ENCODE assay signal across 11 cellular contexts in the genomic region with DNA sequence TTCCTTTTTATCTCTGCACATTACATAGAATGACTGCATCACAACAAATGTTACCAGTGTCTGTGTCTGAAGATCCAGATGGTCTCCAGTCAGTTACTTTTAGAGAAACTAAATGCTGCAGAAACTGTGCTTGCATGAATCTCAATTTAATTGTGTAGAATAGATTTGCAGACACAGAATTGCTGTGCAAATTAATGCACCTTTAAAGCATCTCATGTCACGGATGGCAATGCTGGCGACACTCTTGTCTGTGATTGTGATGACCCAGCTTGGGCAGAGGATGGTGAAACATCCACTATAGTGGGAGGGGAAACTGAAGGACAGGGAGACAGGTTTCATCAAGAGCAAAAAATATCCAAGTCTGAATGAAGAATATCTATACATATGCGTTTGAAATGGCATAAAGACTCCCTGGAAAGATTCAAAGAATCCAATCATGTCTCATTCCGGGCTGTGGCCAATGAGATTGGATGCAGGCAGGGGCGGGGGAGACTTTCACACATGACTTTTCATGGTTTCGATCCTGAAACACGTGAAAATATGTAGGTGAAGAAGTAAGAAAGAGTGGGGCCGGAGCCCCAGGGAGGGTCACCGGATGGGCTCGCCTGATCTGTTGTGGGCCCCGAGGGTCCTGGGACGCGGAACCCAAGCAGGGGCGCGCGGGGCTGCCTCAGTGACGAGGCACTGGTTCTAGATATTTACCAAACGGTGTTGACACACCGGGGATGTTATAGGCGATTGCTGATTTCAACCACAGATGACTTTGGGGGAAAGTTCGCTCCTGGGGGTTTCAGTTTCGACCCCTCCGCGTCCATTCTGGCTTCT. TPM values are rescaled to one million over a fixed set of nuclear protein-coding genes. Genes with fewer than 3 reads are reported as not detected.
DNase-seq lines count a peak whose midpoint lies in the region; ATAC-seq, FAIRE-seq and TF ChIP-seq lines count a peak whose summit lies in the region.
"Not testable (repeated sequence)": the region's sequence is repeated elsewhere in the genome, so short reads cannot be mapped to it uniquely, and the experiment has no call there.
"Had no signal": no experiment of that assay in that cellular context is flagged by ENCODE, and none has a peak within 500 bp of the region (broad histone marks: within the 10 kb centered on the region; RNA-seq: fewer than 3 reads in every experiment).

No MANE protein-coding gene starts in this region.

- H3K79me2 ChIP-seq in GM12878 (ENCODE audit: control insufficient read depth, insufficient read depth, low read length); hepatocyte; smooth muscle cell (ENCODE audit: low read depth): not testable (repeated sequence)

- TF ChIP-seq POLR2A in GM12878 (IDR thresholded peaks at IDR 0.05; ENCODE audit: low read depth, low read length) = not testable (repeated sequence)

- not testable (repeated sequence) for H2AFZ ChIP-seq in GM12878 (ENCODE audit: control insufficient read depth, low read depth, low read length); hepatocyte; smooth muscle cell (ENCODE audit: low read depth)

- H3K9me3 Mint-ChIP-seq in CD14-positive monocyte; HFFc6; activated CD4-positive, alpha-beta T cell treated with anti-CD3 and anti-CD28 coated beads for 36 hours (ENCODE audit: low read depth); activated T-cell treated with anti-CD3 and anti-CD28 coated beads, Interleukin-2, amount 50 U/mL, for 72 hours; naive thymus-derived CD4-positive, alpha-beta T cell: not testable (repeated sequence)

- H3K4me1 ChIP-seq in GM12878 (ENCODE audit: control insufficient read depth, insufficient read depth, low read length); hepatocyte (ENCODE audit: insufficient read depth); naive thymus-derived CD4-positive, alpha-beta T cell (ENCODE audit: control insufficient read depth in 2 of 2, insufficient read depth in 2 of 2, low read length in 2 of 2); smooth muscle cell (ENCODE audit: low read depth): not testable (repeated sequence)

- not testable (repeated sequence) for FAIRE-seq in GM12878 (lab: Jason Lieb, UNC)

- not testable (repeated sequence) for H3F3A ChIP-seq in smooth muscle cell (ENCODE audit: low read depth)

- H3K27me3 Mint-ChIP-seq in CD14-positive monocyte (ENCODE audit: low read depth in 3 of 3) = peaks cover 73 to 91% (median 84%) of the 10 kb centered on the region in 3 donors
- peaks cover 46% of the 10 kb centered on the region for H3K27me3 Mint-ChIP-seq in HFFc6 (ENCODE audit: insufficient read depth)
- peaks cover 78% of the 10 kb centered on the region for H3K27me3 Mint-ChIP-seq in activated CD4-positive, alpha-beta T cell treated with anti-CD3 and anti-CD28 coated beads for 36 hours
- peaks cover 88% of the 10 kb centered on the region for H3K27me3 Mint-ChIP-seq in activated T-cell treated with anti-CD3 and anti-CD28 coated beads, Interleukin-2, amount 50 U/mL, for 72 hours (ENCODE audit: low read depth)
- H3K27me3 Mint-ChIP-seq in naive thymus-derived CD4-positive, alpha-beta T cell = peaks cover 75 to 90% (median 77%) of the 10 kb centered on the region in 5 donors

- CTCF ChIA-PET in activated CD4-positive, alpha-beta T cell treated with anti-CD3 and anti-CD28 coated beads for 36 hours (lab: Charles Lee); naive thymus-derived CD4-positive, alpha-beta T cell (lab: Charles Lee): not testable (repeated sequence)
- CTCF ChIA-PET in GM12878 (lab: Yijun Ruan, JAX) = interaction anchor here (1.5 kb wide), 1 partner anchor 79 kb away, joined by 3 read pairs; no protein-coding TSS in a partner anchor

- WGBS in GM12878 (ENCODE audit: insufficient coverage, insufficient replicate concordance, low lambda C conversion rate, missing lambda C conversion rate) = 0% methylated on average over 7 of the region's 24 CpGs
- 22% methylated on average over 12 of the region's 24 CpGs for WGBS in hepatocyte (ENCODE audit: low lambda C conversion rate, missing lambda C conversion rate)
- 26% methylated on average over 11 of the region's 24 CpGs for WGBS in smooth muscle cell (ENCODE audit: low lambda C conversion rate)

- RAD21 ChIA-PET in GM12878 (lab: Charles Lee; ENCODE audit: unreplicated experiment) = not testable (repeated sequence)

- H3K4me2 ChIP-seq in GM12878 (ENCODE audit: control insufficient read depth, insufficient read depth) = not testable (repeated sequence)
- peak overlapping the region; percentile 64 for H3K4me2 ChIP-seq in hepatocyte
- peak overlapping the region; percentile 48 for H3K4me2 ChIP-seq in smooth muscle cell

- H3K27me3 ChIP-seq in GM12878 (replicated peaks in 1 of 2; ENCODE audit: control insufficient read depth in 2 of 2, insufficient read depth in 2 of 2, low read length in 1 of 2) = not testable (repeated sequence)
- H3K27me3 ChIP-seq in hepatocyte (peaks cover 89% of the 10 kb centered on the region), smooth muscle cell (ENCODE audit: low read depth) (peaks cover 98% of the 10 kb centered on the region)
- peaks cover 11 to 21% of the 10 kb centered on the region in 2 donors for H3K27me3 ChIP-seq in naive thymus-derived CD4-positive, alpha-beta T cell (ENCODE audit: control insufficient read depth in 2 of 2, insufficient read depth in 2 of 2, low read length in 2 of 2)

- POLR2A ChIA-PET in activated CD4-positive, alpha-beta T cell treated with anti-CD3 and anti-CD28 coated beads for 36 hours (lab: Charles Lee); GM12878 (lab: Charles Lee); naive thymus-derived CD4-positive, alpha-beta T cell (lab: Charles Lee): not testable (repeated sequence)

- intact Hi-C loops in CD14-positive monocyte (cut with micrococcal nuclease); activated CD4-positive, alpha-beta T cell treated with anti-CD3 and anti-CD28 coated beads for 36 hours (cut with DNase I, micrococcal nuclease); naive thymus-derived CD4-positive, alpha-beta T cell (cut with micrococcal nuclease): not testable (repeated sequence)
- intact Hi-C loops in GM12878 (cut with micrococcal nuclease; ENCODE audit: unreplicated experiment) = loop anchor here (10.0 kb wide), 1 partner anchor 289 kb away; no protein-coding TSS in a partner anchor

- not testable (repeated sequence) for TF ChIP-seq CTCF in CD14-positive monocyte (IDR thresholded peaks at IDR 0.05); HFFc6 (IDR thresholded peaks at IDR 0.05); GM12878 (IDR thresholded peaks at IDR 0.05 in 2 of 3, conservative IDR thresholded peaks at IDR 0.05 in 1 of 3; ENCODE audit: control insufficient read depth in 2 of 3, extremely low read depth in 1 of 3, insufficient read depth in 1 of 3, low read depth in 3 of 3, low read length in 3 of 3); hepatocyte (IDR thresholded peaks at IDR 0.05; ENCODE audit: poor library complexity); smooth muscle cell (IDR thresholded peaks at IDR 0.05; ENCODE audit: borderline replicate concordance, insufficient read depth, poor library complexity, severe bottlenecking)

- not testable (repeated sequence) for TF ChIP-seq RAD21 in GM12878 (IDR thresholded peaks at IDR 0.05; ENCODE audit: insufficient read depth, low read depth, low read length)

- in situ Hi-C loops in GM12878 (cut with MboI) = loop anchor here (10.0 kb wide), 1 partner anchor 169 kb away; no protein-coding TSS in a partner anchor

- TF ChIP-seq EP300 in GM12878 (IDR thresholded peaks at IDR 0.05; ENCODE audit: borderline replicate concordance in 1 of 2, control insufficient read depth in 1 of 2, low read depth in 2 of 2, low read length in 2 of 2) = not testable (repeated sequence)

- H3K4me3 Mint-ChIP-seq in CD14-positive monocyte (peak overlapping the region; percentile 39 to 86), HFFc6 (peak overlapping the region; percentile 80)
- peak overlapping the region; percentile 19 for H3K4me3 Mint-ChIP-seq in activated CD4-positive, alpha-beta T cell treated with anti-CD3 and anti-CD28 coated beads for 36 hours
- peak overlapping the region; percentile 72 to 73 for H3K4me3 Mint-ChIP-seq in activated T-cell treated with anti-CD3 and anti-CD28 coated beads, Interleukin-2, amount 50 U/mL, for 72 hours
- H3K4me3 Mint-ChIP-seq in naive thymus-derived CD4-positive, alpha-beta T cell = peak overlapping the region; percentile 25 to 73 (median 58)

- H3K36me3 ChIP-seq in GM12878 (ENCODE audit: control insufficient read depth in 2 of 2, insufficient read depth in 2 of 2, low read length in 1 of 2); hepatocyte (replicated peaks; ENCODE audit: insufficient read depth, low read depth); naive thymus-derived CD4-positive, alpha-beta T cell (ENCODE audit: control insufficient read depth in 2 of 3, insufficient read depth in 3 of 3, low read length in 3 of 3); smooth muscle cell (ENCODE audit: low read depth): not testable (repeated sequence)

- H3K9me2 ChIP-seq in hepatocyte (replicated peaks; ENCODE audit: insufficient read depth) = not testable (repeated sequence)

- SMC1A ChIA-PET in GM12878 (lab: Charles Lee; ENCODE audit: uncharacterized antibody, unreplicated experiment) = not testable (repeated sequence)

- not testable (repeated sequence) for DNase-seq in CD14-positive monocyte (ENCODE audit: low spot score); HFFc6; activated CD4-positive, alpha-beta T cell treated with anti-CD3 and anti-CD28 coated beads for 36 hours; activated T-cell treated with anti-CD3 and anti-CD28 coated beads, Interleukin-2, amount 50 U/mL, for 72 hours; GM12878 (ENCODE audit: low read depth, low spot score); hepatocyte (ENCODE audit: low spot score); naive thymus-derived CD4-positive, alpha-beta T cell; smooth muscle cell (lab: John Stamatoyannopoulos, UW; ENCODE audit: unreplicated experiment)

- H3K27ac ChIP-seq in GM12878 (ENCODE audit: control insufficient read depth, insufficient read depth); hepatocyte; naive thymus-derived CD4-positive, alpha-beta T cell (ENCODE audit: low read depth, low read length); smooth muscle cell (ENCODE audit: low read depth): not testable (repeated sequence)

- H3K4me3 ChIP-seq in GM12878; hepatocyte; naive thymus-derived CD4-positive, alpha-beta T cell (ENCODE audit: low read length); smooth muscle cell: not testable (repeated sequence)

- peaks cover 10% of the 10 kb centered on the region for H3K4me1 Mint-ChIP-seq in CD14-positive monocyte
- peaks cover 10% of the 10 kb centered on the region for H3K4me1 Mint-ChIP-seq in HFFc6 (ENCODE audit: low read depth)
- H3K4me1 Mint-ChIP-seq in activated CD4-positive, alpha-beta T cell treated with anti-CD3 and anti-CD28 coated beads for 36 hours = peaks cover 19% of the 10 kb centered on the region
- peaks cover 39% of the 10 kb centered on the region for H3K4me1 Mint-ChIP-seq in activated T-cell treated with anti-CD3 and anti-CD28 coated beads, Interleukin-2, amount 50 U/mL, for 72 hours (ENCODE audit: low read depth)
- H3K4me1 Mint-ChIP-seq in naive thymus-derived CD4-positive, alpha-beta T cell = peaks cover 10 to 23% (median 15%) of the 10 kb centered on the region in 7 donors

- H3K9me3 ChIP-seq in GM12878 (replicated peaks; ENCODE audit: control insufficient read depth, insufficient read depth, low read length); hepatocyte (ENCODE audit: low read depth); naive thymus-derived CD4-positive, alpha-beta T cell (ENCODE audit: control insufficient read depth in 2 of 3, low read length in 3 of 3); smooth muscle cell (replicated peaks; ENCODE audit: low read depth): not testable (repeated sequence)

- not testable (repeated sequence) for H3K36me3 Mint-ChIP-seq in CD14-positive monocyte; HFFc6 (ENCODE audit: low read depth); activated CD4-positive, alpha-beta T cell treated with anti-CD3 and anti-CD28 coated beads for 36 hours (ENCODE audit: low read depth); activated T-cell treated with anti-CD3 and anti-CD28 coated beads, Interleukin-2, amount 50 U/mL, for 72 hours (ENCODE audit: insufficient read depth in 2 of 2); naive thymus-derived CD4-positive, alpha-beta T cell

- not testable (repeated sequence) for ATAC-seq in activated CD4-positive, alpha-beta T cell treated with anti-CD3 and anti-CD28 coated beads for 36 hours; naive thymus-derived CD4-positive, alpha-beta T cell
- ATAC-seq in activated T-cell treated with anti-CD3 and anti-CD28 coated beads, Interleukin-2, amount 50 U/mL, for 72 hours (replicated peaks in 1 of 2) = peak in 1 of 2 donors; percentile 25
- peak; percentile 42 for ATAC-seq in GM12878

- H3K27ac Mint-ChIP-seq in CD14-positive monocyte = peak overlapping the region in 1 of 7 donors; percentile 37
- not testable (repeated sequence) for H3K27ac Mint-ChIP-seq in HFFc6; activated CD4-positive, alpha-beta T cell treated with anti-CD3 and anti-CD28 coated beads for 36 hours; activated T-cell treated with anti-CD3 and anti-CD28 coated beads, Interleukin-2, amount 50 U/mL, for 72 hours; naive thymus-derived CD4-positive, alpha-beta T cell

- BruUV-seq in GM12878 (replicated peaks; lab: Mats Ljungman, UMichigan) = not testable (repeated sequence)

- not testable (repeated sequence) for H3K9ac ChIP-seq in GM12878 (ENCODE audit: control insufficient read depth, insufficient read depth, low read length); smooth muscle cell (ENCODE audit: low read depth)

- not testable (repeated sequence) for H4K20me1 ChIP-seq in GM12878 (ENCODE audit: control insufficient read depth, insufficient read depth); hepatocyte (ENCODE audit: insufficient read depth, poor library complexity, severe bottlenecking); smooth muscle cell (ENCODE audit: low read depth)

RNA-seq across cellular contexts. Expression of a gene that starts 11.3 kb away (rescaled TPM):
- not detected for polyA plus RNA-seq in CD14-positive monocyte
- total RNA-seq in HFFc6 (2021; fragmentation: NEBNext Ultra II Directional; extraction: Animal tissue kit (Norgen Biotek cat#: 25700)) = not detected
- total RNA-seq in activated CD4-positive, alpha-beta T cell treated with anti-CD3 and anti-CD28 coated beads for 36 hours = not detected
- not detected for total RNA-seq in activated T-cell treated with anti-CD3 and anti-CD28 coated beads, Interleukin-2, amount 50 U/mL, for 72 hours
- total RNA-seq in GM12878 (2013; cell fraction: nucleolus; rRNA removed) = not detected in 2 replicates
- not detected in 2 replicates for total RNA-seq in GM12878 (2014; rRNA removed)
- not detected in 2 replicates for total RNA-seq in GM12878 (2014; rRNA removed; fragmentation: Illumina TruSeq; extraction: Trizol)
- not detected in 2 replicates for total RNA-seq in GM12878 (2021)
- not detected for polyA plus RNA-seq in GM12878 (2011; ENCODE audit: low read depth)
- not detected in 2 replicates for polyA plus RNA-seq in GM12878 (2011; rRNA removed)
- polyA plus RNA-seq in GM12878 (2011; cell fraction: cytosol; rRNA removed) = not detected in 2 replicates
- not detected in 2 replicates for polyA plus RNA-seq in GM12878 (2011; cell fraction: nucleus; rRNA removed)
- not detected in 2 replicates for polyA plus RNA-seq in GM12878 (2012)
- polyA plus RNA-seq in GM12878 (2014; fragmentation: Illumina TruSeq; extraction: Trizol) = not detected in 2 replicates
- polyA plus RNA-seq in GM12878 (2014; fragmentation: Nextera tagmentation; extraction: Ambion mirVana) = not detected
- not detected in 2 replicates for polyA plus RNA-seq in GM12878 (2014; rRNA removed)
- not detected for polyA plus RNA-seq in GM12878 (2016; fragmentation: Nextera tagmentation; extraction: Ambion mirVana)
- not detected in 2 replicates for polyA minus RNA-seq in GM12878 (2011; rRNA and poly(A)+ RNA removed)
- polyA minus RNA-seq in GM12878 (2011; cell fraction: cytosol; rRNA and poly(A)+ RNA removed) = not detected in 2 replicates
- not detected in 2 replicates for polyA minus RNA-seq in GM12878 (2011; cell fraction: nucleus; rRNA and poly(A)+ RNA removed)
- not detected in 2 replicates for total RNA-seq in hepatocyte
- polyA plus RNA-seq in hepatocyte = not detected in 2 replicates
- not detected for total RNA-seq in naive thymus-derived CD4-positive, alpha-beta T cell
- not detected for polyA plus RNA-seq in naive thymus-derived CD4-positive, alpha-beta T cell
- total RNA-seq in smooth muscle cell = 1.4 and 3.6 TPM in 2 replicates
- 0.23 and 0.85 TPM in 2 replicates for polyA plus RNA-seq in smooth muscle cell
- total RNA-seq: GM23248, K562 had no signal
- polyA plus RNA-seq: BJ, GM23248, K562 had no signal

RNA-seq across cellular contexts. Expression of a gene that starts 50.3 kb away (rescaled TPM):
- polyA plus RNA-seq in CD14-positive monocyte (under 1 TPM; 0.06 to 0.09 TPM), GM12878 (2011; rRNA removed) (0.10 and 0.12 TPM in 2 replicates), GM12878 (2014; fragmentation: Illumina TruSeq; extraction: Trizol) (0.04 TPM in 1 of 2 replicates, not detected in the other), GM12878 (2014; fragmentation: Nextera tagmentation; extraction: Ambion mirVana) (under 1 TPM in 1 of 2 experiments, not detected in 1; 0.02 TPM), GM12878 (2014; rRNA removed) (not detected in 2 replicates), GM12878 (2016; fragmentation: Nextera tagmentation; extraction: Ambion mirVana) (not detected), hepatocyte (0.27 TPM in 1 of 2 replicates, not detected in the other), smooth muscle cell (1.5 and 1.7 TPM in 2 replicates)
- total RNA-seq in HFFc6 (2021; fragmentation: NEBNext Ultra II Directional; extraction: Animal tissue kit (Norgen Biotek cat#: 25700)) = 10 to 100 TPM in 2 of 6 experiments, 1 to 10 TPM in 4; 8.6 to 12.7 (median 9.8) TPM
- total RNA-seq in activated CD4-positive, alpha-beta T cell treated with anti-CD3 and anti-CD28 coated beads for 36 hours = 1 to 10 TPM; 2.7 to 5.0 TPM
- 10 to 100 TPM in 1 of 2 donors, 1 to 10 TPM in 1; 9.4 to 12.4 TPM for total RNA-seq in activated T-cell treated with anti-CD3 and anti-CD28 coated beads, Interleukin-2, amount 50 U/mL, for 72 hours
- 0.15 TPM in 1 of 2 replicates, not detected in the other for total RNA-seq in GM12878 (2013; cell fraction: nucleolus; rRNA removed)
- total RNA-seq in GM12878 (2014; rRNA removed) (not detected in 2 replicates), GM12878 (2014; rRNA removed; fragmentation: Illumina TruSeq; extraction: Trizol) (not detected in 2 replicates), GM12878 (2021) (not detected in 2 replicates), hepatocyte (0.27 and 0.28 TPM in 2 replicates), smooth muscle cell (0.72 and 1.5 TPM in 2 replicates)
- polyA plus RNA-seq in GM12878 (2011; ENCODE audit: low read depth) = 0.07 TPM
- polyA plus RNA-seq in GM12878 (2011; cell fraction: cytosol; rRNA removed) = 0.07 TPM in 1 of 2 replicates, not detected in the other
- polyA plus RNA-seq in GM12878 (2011; cell fraction: nucleus; rRNA removed) = 0.03 and 0.10 TPM in 2 replicates
- 0.06 TPM in 1 of 2 replicates, not detected in the other for polyA plus RNA-seq in GM12878 (2012)
- polyA minus RNA-seq in GM12878 (2011; rRNA and poly(A)+ RNA removed) = not detected in 2 replicates
- not detected in 2 replicates for polyA minus RNA-seq in GM12878 (2011; cell fraction: cytosol; rRNA and poly(A)+ RNA removed)
- polyA minus RNA-seq in GM12878 (2011; cell fraction: nucleus; rRNA and poly(A)+ RNA removed) = 0.10 TPM in 1 of 2 replicates, not detected in the other
- 1 to 10 TPM in 1 of 5 experiments, not detected in 4; 1.4 TPM for total RNA-seq in naive thymus-derived CD4-positive, alpha-beta T cell
- not detected for polyA plus RNA-seq in naive thymus-derived CD4-positive, alpha-beta T cell

RNA-seq across cellular contexts. Expression of a gene that starts 54.9 kb away (rescaled TPM):
- polyA plus RNA-seq in CD14-positive monocyte = not detected
- 10 to 100 TPM; 11.2 to 15.8 (median 12.7) TPM for total RNA-seq in HFFc6 (2021; fragmentation: NEBNext Ultra II Directional; extraction: Animal tissue kit (Norgen Biotek cat#: 25700))
- under 1 TPM; 0.46 to 0.77 TPM for total RNA-seq in activated CD4-positive, alpha-beta T cell treated with anti-CD3 and anti-CD28 coated beads for 36 hours
- 1 to 10 TPM; 1.1 TPM for total RNA-seq in activated T-cell treated with anti-CD3 and anti-CD28 coated beads, Interleukin-2, amount 50 U/mL, for 72 hours
- not detected in 2 replicates for total RNA-seq in GM12878 (2013; cell fraction: nucleolus; rRNA removed)
- 0.22 TPM in 1 of 2 replicates, not detected in the other for total RNA-seq in GM12878 (2014; rRNA removed)
- not detected in 2 replicates for total RNA-seq in GM12878 (2014; rRNA removed; fragmentation: Illumina TruSeq; extraction: Trizol)
- not detected in 2 replicates for total RNA-seq in GM12878 (2021)
- polyA plus RNA-seq in GM12878 (2011; ENCODE audit: low read depth) = not detected
- 0.16 and 0.17 TPM in 2 replicates for polyA plus RNA-seq in GM12878 (2011; rRNA removed)
- 0.23 and 0.24 TPM in 2 replicates for polyA plus RNA-seq in GM12878 (2011; cell fraction: cytosol; rRNA removed)
- not detected in 2 replicates for polyA plus RNA-seq in GM12878 (2011; cell fraction: nucleus; rRNA removed)
- polyA plus RNA-seq in GM12878 (2012) = 0.24 and 0.28 TPM in 2 replicates
- not detected in 2 replicates for polyA plus RNA-seq in GM12878 (2014; fragmentation: Illumina TruSeq; extraction: Trizol)
- not detected for polyA plus RNA-seq in GM12878 (2014; fragmentation: Nextera tagmentation; extraction: Ambion mirVana)
- polyA plus RNA-seq in GM12878 (2014; rRNA removed) = 0.08 TPM in 1 of 2 replicates, not detected in the other
- not detected for polyA plus RNA-seq in GM12878 (2016; fragmentation: Nextera tagmentation; extraction: Ambion mirVana)
- polyA minus RNA-seq in GM12878 (2011; rRNA and poly(A)+ RNA removed) = 0.21 and 0.73 TPM in 2 replicates
- polyA minus RNA-seq in GM12878 (2011; cell fraction: cytosol; rRNA and poly(A)+ RNA removed) = not detected in 2 replicates
- not detected in 2 replicates for polyA minus RNA-seq in GM12878 (2011; cell fraction: nucleus; rRNA and poly(A)+ RNA removed)
- 5.1 and 6.6 TPM in 2 replicates for total RNA-seq in hepatocyte
- polyA plus RNA-seq in hepatocyte = 2.6 and 4.3 TPM in 2 replicates
- total RNA-seq in naive thymus-derived CD4-positive, alpha-beta T cell = 1 to 10 TPM in 1 of 5 experiments, under 1 TPM in 1, not detected in 3; 0.42 to 1.5 TPM
- polyA plus RNA-seq in naive thymus-derived CD4-positive, alpha-beta T cell = under 1 TPM; 0.27 to 0.36 TPM
- 6.0 and 11.7 TPM in 2 replicates for total RNA-seq in smooth muscle cell
- 2.4 and 3.4 TPM in 2 replicates for polyA plus RNA-seq in smooth muscle cell
- total RNA-seq: K562 had no signal

Comparison
In these comparisons a context has a peak if more than half of its experiments do, and no peak if none do; other contexts are left out.
1. H3K4me3 Mint-ChIP-seq: peak in every context shown above with its lines; median percentile 80 in HFFc6; 72 in activated T-cell treated with anti-CD3 and anti-CD28 coated beads, Interleukin-2, amount 50 U/mL, for 72 hours; 62 in CD14-positive monocyte; 58 in naive thymus-derived CD4-positive, alpha-beta T cell; 19 in activated CD4-positive, alpha-beta T cell treated with anti-CD3 and anti-CD28 coated beads for 36 hours.